8 cellular contexts compared by ENCODE assay signal in genomic region chr19:9309139-9309973, GRCh38. TPM values are rescaled to one million over a fixed set of nuclear protein-coding genes. Genes with fewer than 3 reads are reported as not detected.
A peak's percentile ranks its signal among the peaks of the same experiment; 100 is the strongest.
DNase-seq lines count a peak whose midpoint lies in the region; ATAC-seq and TF ChIP-seq lines count a peak whose summit lies in the region.

Gene ZNF699, minus strand, starts transcription at chr19:9309838. Its CDS starts 4,719 bp downstream, at chr19:9305119.

- intact Hi-C loops in heart left ventricle (cut with DNase I), result loop anchor here in 3 of 10 donors (1.0 to 10.0 kb wide), 5 partner anchors 15 to 311 kb away; partner anchors contain the start of genes ZNF426 (in 2 of the 3), ZNF559 (in 2 of the 3), ZNF317 (in 1 of the 3) and ZNF561 (in 1 of the 3)
- intact Hi-C loops in transverse colon (cut with DNase I; ENCODE audit: low total_unique reads), result no loop called here

- H3K4me1 ChIP-seq in adipocyte (ENCODE audit: control insufficient read depth, insufficient read depth, low read length) (peaks cover 9% of the 10 kb centered on the region), heart left ventricle (peaks cover 0 to 24% (median 11%) of the 10 kb centered on the region in 12 donors), transverse colon (peaks cover 0 to 15% (median 7%) of the 10 kb centered on the region in 4 donors)

- no peak for TF ChIP-seq EP300 in transverse colon (IDR thresholded peaks at IDR 0.05; ENCODE audit: low read depth)

- H3K27ac ChIP-seq in SU-DHL-6 (ENCODE audit: low read depth, low read length) (peak within 1 kb of the TSS; percentile 87), heart left ventricle (peak within 1 kb of the TSS; percentile 89 to 99 (median 96)), transverse colon (peak within 1 kb of the TSS; percentile 92 to 98 (median 95))

- H3K9me2 ChIP-seq in SU-DHL-6 (replicated peaks; ENCODE audit: insufficient read depth, low read length), result no peaks in the 10 kb centered on the region

- in situ Hi-C loops in transverse colon (cut with MboI; ENCODE audit: low pct_ligation_motif_present in 1 of 4, low pct_unique_long_range_greater_than_20kb in 1 of 4, low sequenced_read_pairs in 3 of 4), result loop anchor here in 3 of 4 donors (25.0 kb wide), 1 partner anchor 478 kb away; no protein-coding TSS in a partner anchor

- peaks cover 4% of the 10 kb centered on the region; the same call in 1 of the 2 replicates for H3F3A ChIP-seq in SU-DHL-6 (ENCODE audit: insufficient read depth)

- H3K4me3 ChIP-seq in GM12864 (ENCODE audit: low read depth, low read length), result peak within 1 kb of the TSS; percentile 66
- peak within 1 kb of the TSS; percentile 77 for H3K4me3 ChIP-seq in SU-DHL-6 (ENCODE audit: insufficient read depth, low read length, poor library complexity, severe bottlenecking)
- H3K4me3 ChIP-seq in adipocyte (ENCODE audit: low read length), result peak within 1 kb of the TSS; percentile 98
- peak within 1 kb of the TSS; percentile 50 to 99 (median 96) for H3K4me3 ChIP-seq in heart left ventricle
- peak within 1 kb of the TSS; percentile 75 to 87 (median 82) for H3K4me3 ChIP-seq in transverse colon

- peak within 1 kb of the TSS; percentile 100 for H2AFZ ChIP-seq in SU-DHL-6 (ENCODE audit: low read depth, low read length, severe bottlenecking)

- H3K36me3 ChIP-seq in SU-DHL-6 (ENCODE audit: low read length) (no peaks in the 10 kb centered on the region), adipocyte (ENCODE audit: control insufficient read depth, insufficient read depth, low read length, severe bottlenecking) (peaks cover 6% of the 10 kb centered on the region), heart left ventricle (peaks cover 3 to 18% (median 6%) of the 10 kb centered on the region in 9 donors), transverse colon (peaks cover 0 to 9% (median 4%) of the 10 kb centered on the region in 4 donors)

- peak within 1 kb of the TSS; percentile 83 for H3K9ac ChIP-seq in SU-DHL-6 (ENCODE audit: low read length)
- H3K9ac ChIP-seq in adipocyte (ENCODE audit: low read length), result peak within 1 kb of the TSS; percentile 95

- peak; percentile 89 for ATAC-seq in HG02678 (IDR thresholded peaks at IDR 0.05; ENCODE audit: unreplicated experiment)
- peak; percentile 98 to 99 (median 98) for ATAC-seq in heart left ventricle

- no peaks in the 10 kb centered on the region for H4K20me1 ChIP-seq in SU-DHL-6 (ENCODE audit: low read depth, low read length)

- DNase-seq in GM12864 (ENCODE audit: low read depth) (peak; percentile 95), NCI-H1105 treated with DMSO at 0.1 percent for 48 hours (lab: John Stamatoyannopoulos, UW) (peak; percentile 98), adipocyte (ENCODE audit: low read depth) (peak; percentile 100), heart left ventricle (peak; percentile 99 to 100 (median 99)), pons (ENCODE audit: low spot score) (peak; percentile 98), transverse colon (peak; percentile 99)

- H3K79me2 ChIP-seq in SU-DHL-6 (ENCODE audit: insufficient read depth, low read length), result peaks cover 14% of the 10 kb centered on the region; the same call in 1 of the 2 replicates

- H3K27me3 ChIP-seq in SU-DHL-6 (ENCODE audit: low read length), result no peaks in the 10 kb centered on the region
- no peaks in the 10 kb centered on the region for H3K27me3 ChIP-seq in adipocyte (replicated peaks; ENCODE audit: control insufficient read depth, insufficient read depth, low read length)
- no peaks in the 10 kb centered on the region for H3K27me3 ChIP-seq in heart left ventricle
- H3K27me3 ChIP-seq in transverse colon, result no peaks in the 10 kb centered on the region

- peak in 1 of 2 donors; percentile 83 for TF ChIP-seq POLR2A in heart left ventricle (IDR thresholded peaks at IDR 0.05)
- TF ChIP-seq POLR2A in transverse colon (IDR thresholded peaks at IDR 0.05), result peak; percentile 87

- 0 to 1% (median 1%) methylated on average over 36 to 63 of the region's 63 CpGs for WGBS in heart left ventricle, 4 donors
- WGBS in transverse colon (ENCODE audit: low coverage in 1 of 2), 2 donors, result 1% methylated on average over 63 of the region's 63 CpGs; no CpG with 5 or more reads in 1 of the 2 donors

- H3K9me3 ChIP-seq in SU-DHL-6 (ENCODE audit: insufficient read depth, low read length), result 0 out of 2 replicates have a peak, but pooled peaks cover 9% of the 10 kb centered on the region
- H3K9me3 ChIP-seq in adipocyte (ENCODE audit: control insufficient read depth, low read length), result no peaks in the 10 kb centered on the region
- peaks cover 0 to 3% (median 0%) of the 10 kb centered on the region in 12 donors for H3K9me3 ChIP-seq in heart left ventricle
- H3K9me3 ChIP-seq in transverse colon, result no peaks in the 10 kb centered on the region

- peak within 1 kb of the TSS; percentile 87 for H3K4me2 ChIP-seq in SU-DHL-6 (ENCODE audit: low read depth, low read length, poor library complexity, severe bottlenecking)

- no peak for TF ChIP-seq CTCF in GM12864 (IDR thresholded peaks at IDR 0.05; ENCODE audit: low read depth, low read length, missing control alignments)
- no peak for TF ChIP-seq CTCF in SU-DHL-6 (IDR thresholded peaks at IDR 0.05; ENCODE audit: insufficient read depth, low read length, poor library complexity, severe bottlenecking)
- no peak for TF ChIP-seq CTCF in heart left ventricle (IDR thresholded peaks at IDR 0.05)
- TF ChIP-seq CTCF in transverse colon (IDR thresholded peaks at IDR 0.05), result peak in 1 of 5 experiments; percentile 4

RNA-seq across cellular contexts. Expression of gene ZNF699, which starts in this region (rescaled TPM):
- total RNA-seq in heart left ventricle (1 to 10 TPM; 2.7 to 6.3 (median 4.1) TPM), transverse colon (10 to 100 TPM in 2 of 4 donors, 1 to 10 TPM in 2; 2.0 to 17.1 (median 8.3) TPM)
- polyA plus RNA-seq in heart left ventricle, result 1 to 10 TPM in 1 of 2 donors, under 1 TPM in 1; 0.91 to 3.0 TPM

Comparison
In these comparisons a context has a peak if more than half of its experiments do, and no peak if none do; other contexts are left out.
1. Peak in every context shown above with its lines: DNase-seq, ATAC-seq, H3K4me3 ChIP-seq and H3K27ac ChIP-seq.